23 cellular contexts compared by ENCODE assay signal in the genomic region with DNA sequence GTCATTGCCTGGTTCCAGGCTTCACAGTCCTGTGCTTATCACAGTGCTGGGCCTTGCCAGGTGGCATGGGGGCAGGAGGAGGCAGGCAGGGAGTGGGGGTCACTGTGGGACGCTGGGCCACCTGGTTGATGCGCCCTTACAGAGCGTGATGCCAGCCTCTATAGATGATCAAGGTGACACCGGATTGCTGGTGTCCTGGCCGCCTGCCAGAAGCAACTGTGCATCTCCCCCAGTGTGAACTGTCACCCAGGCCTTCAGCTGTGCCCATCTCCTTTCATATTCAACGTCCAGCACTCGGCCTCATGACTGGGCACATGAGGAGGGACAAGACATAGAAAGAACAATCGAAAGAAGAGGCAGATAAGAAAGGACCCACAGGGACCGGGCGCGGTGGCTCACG.
"Had no signal": no experiment of that assay in that cellular context is flagged by ENCODE, and none has a peak within 500 bp of the region (broad histone marks: within the 10 kb centered on the region; RNA-seq: fewer than 3 reads in every experiment).

No MANE protein-coding gene starts in this region.

- H3K27me3 ChIP-seq: ascending aorta, body of pancreas had no signal

- ATAC-seq: activated CD4-positive, CD25-positive, alpha-beta regulatory T cell treated with anti-CD3 and anti-CD28 coated beads, Interleukin-2, amount 50 U/mL, for 24 hours; activated CD8-positive, alpha-beta memory T cell treated with anti-CD3 and anti-CD28 coated beads, Interleukin-2, amount 10 ng/mL, durations not matched to agents 7 days and 5 days; body of pancreas; Panc1 had no signal

- H3K4me3 Mint-ChIP-seq: activated CD8-positive, alpha-beta memory T cell treated with anti-CD3 and anti-CD28 coated beads, Interleukin-2, amount 10 ng/mL, durations not matched to agents 7 days and 5 days; activated naive CD4-positive, alpha-beta T cell treated with anti-CD3 and anti-CD28 coated beads, Interleukin-2, amount 50 U/mL, for 24 hours; activated T-cell treated with anti-CD3 and anti-CD28 coated beads, Interleukin-2, amount 50 U/mL, for 24 hours; activated T-helper 1 cell treated with anti-CD3 and anti-CD28 coated beads, Interleukin-12 subunit alpha, Interleukin-12 subunit beta, Interleukin-2, Interleukin-4 antibody, amounts not matched to agents 30 ng/mL and 10 ng/mL and 1 ng/mL, durations not matched to agents 14 hours and 24 hours and 36 hours; T-helper 1 cell treated with Interleukin-12 subunit alpha and Interleukin-12 subunit beta and Interleukin-4 antibody, amounts not matched to agents 30 μg/mL and 1 μg/mL, for 36 hours had no signal

- H3K4me1 ChIP-seq: ascending aorta, body of pancreas had no signal

- H3K27ac Mint-ChIP-seq: activated CD8-positive, alpha-beta memory T cell treated with anti-CD3 and anti-CD28 coated beads, Interleukin-2, amount 10 ng/mL, durations not matched to agents 7 days and 5 days; activated naive CD4-positive, alpha-beta T cell treated with anti-CD3 and anti-CD28 coated beads, Interleukin-2, amount 50 U/mL, for 24 hours; activated T-cell treated with anti-CD3 and anti-CD28 coated beads, Interleukin-2, amount 50 U/mL, for 24 hours; activated T-helper 1 cell treated with anti-CD3 and anti-CD28 coated beads, Interleukin-12 subunit alpha, Interleukin-12 subunit beta, Interleukin-2, Interleukin-4 antibody, amounts not matched to agents 30 ng/mL and 10 ng/mL and 1 ng/mL, durations not matched to agents 14 hours and 24 hours and 36 hours; T-helper 1 cell treated with Interleukin-12 subunit alpha and Interleukin-12 subunit beta and Interleukin-4 antibody, amounts not matched to agents 30 μg/mL and 1 μg/mL, for 36 hours had no signal

- DNase-seq: activated CD4-positive, alpha-beta T cell treated with anti-CD3 and anti-CD28 coated beads for 4 hours; activated CD4-positive, alpha-beta T cell treated with anti-CD3 and anti-CD28 coated beads, Interleukin-2, amount 50 U/mL, for 48 hours; activated CD8-positive, alpha-beta memory T cell treated with anti-CD3 and anti-CD28 coated beads, Interleukin-2, amount 10 ng/mL, durations not matched to agents 7 days and 5 days; activated effector memory CD4-positive, alpha-beta T cell treated with Interleukin-2 at 50 U/mL for 16 hours; activated naive CD4-positive, alpha-beta T cell; activated T-cell treated with anti-CD3 and anti-CD28 coated beads, Interleukin-2, amount 50 U/mL, for 24 hours; body of pancreas; central memory CD4-positive, alpha-beta T cell; NCI-H1105 treated with DMSO at 0.1 percent for 48 hours; NCI-H1436 treated with DMSO at 0.1 percent for 48 hours; NCI-H2029; NCI-H510A treated with DMSO at 0.1 percent for 48 hours; NCI-H69; NK-92 treated with Interleukin-12 subunit alpha and Interleukin-12 subunit beta, amount 100 ng/mL, for 24 hours; OCI-M1; SHP77 treated with DMSO at 0.1 percent for 48 hours had no signal

- H3K36me3 Mint-ChIP-seq: activated CD8-positive, alpha-beta memory T cell treated with anti-CD3 and anti-CD28 coated beads, Interleukin-2, amount 10 ng/mL, durations not matched to agents 7 days and 5 days; activated naive CD4-positive, alpha-beta T cell treated with anti-CD3 and anti-CD28 coated beads, Interleukin-2, amount 50 U/mL, for 24 hours had no signal

- H3K9me3 Mint-ChIP-seq: activated naive CD4-positive, alpha-beta T cell treated with anti-CD3 and anti-CD28 coated beads, Interleukin-2, amount 50 U/mL, for 24 hours had no signal

- H3K4me3 ChIP-seq: ascending aorta, body of pancreas had no signal

- H3K36me3 ChIP-seq: ascending aorta had no signal

- H3K27ac ChIP-seq: ascending aorta, body of pancreas, RWPE1 had no signal

- H3K27me3 Mint-ChIP-seq: activated CD8-positive, alpha-beta memory T cell treated with anti-CD3 and anti-CD28 coated beads, Interleukin-2, amount 10 ng/mL, durations not matched to agents 7 days and 5 days; activated naive CD4-positive, alpha-beta T cell treated with anti-CD3 and anti-CD28 coated beads, Interleukin-2, amount 50 U/mL, for 24 hours had no signal

- H3K9me3 ChIP-seq: ascending aorta had no signal

- H3K4me1 Mint-ChIP-seq: activated CD8-positive, alpha-beta memory T cell treated with anti-CD3 and anti-CD28 coated beads, Interleukin-2, amount 10 ng/mL, durations not matched to agents 7 days and 5 days; activated naive CD4-positive, alpha-beta T cell treated with anti-CD3 and anti-CD28 coated beads, Interleukin-2, amount 50 U/mL, for 24 hours had no signal
